10 cellular contexts compared by ENCODE assay signal in the genomic region with DNA sequence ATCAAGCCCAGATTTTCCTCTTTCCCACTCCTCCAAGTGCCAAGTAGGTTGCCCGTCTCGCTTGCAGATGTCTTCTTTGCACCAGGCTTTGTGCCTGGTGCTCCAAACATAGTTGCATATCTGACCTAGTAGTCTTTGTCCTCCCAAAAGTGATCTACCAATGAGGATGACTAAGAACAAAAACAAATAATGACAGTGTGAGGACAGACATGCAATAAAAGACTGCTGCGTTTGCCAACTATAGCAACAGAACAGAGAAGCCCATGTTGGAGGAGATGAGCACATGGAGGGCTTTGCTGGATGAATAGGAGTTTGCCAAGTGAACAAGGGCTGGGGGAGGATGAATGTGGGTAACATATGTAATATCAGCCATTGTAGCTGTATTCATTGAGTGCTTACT.
DNase-seq lines count a peak whose midpoint lies in the region; ATAC-seq and TF ChIP-seq lines count a peak whose summit lies in the region.
"Had no signal": no experiment of that assay in that cellular context is flagged by ENCODE, and none has a peak within 500 bp of the region (broad histone marks: within the 10 kb centered on the region; RNA-seq: fewer than 3 reads in every experiment).

No MANE protein-coding gene starts in this region.

- no peaks in the 10 kb centered on the region for H3K9me3 Mint-ChIP-seq in memory B cell
- H3K9me3 Mint-ChIP-seq: activated T-helper 2 cell treated with anti-CD3 and anti-CD28 coated beads, Interferon-gamma antibody, Interleukin-2, Interleukin-4, amounts not matched to agents 10 μg/mL and 5 μg/mL and 100 μg/mL, durations not matched to agents 14 hours and 24 hours and 36 hours; type B pancreatic cell had no signal

- no peaks in the 10 kb centered on the region for H3K27me3 Mint-ChIP-seq in memory B cell

- peak overlapping the region; percentile 62 for H3K27ac Mint-ChIP-seq in memory B cell
- H3K27ac Mint-ChIP-seq: activated T-helper 2 cell treated with anti-CD3 and anti-CD28 coated beads, Interferon-gamma antibody, Interleukin-2, Interleukin-4, amounts not matched to agents 10 μg/mL and 5 μg/mL and 100 μg/mL, durations not matched to agents 14 hours and 24 hours and 36 hours; type B pancreatic cell had no signal

- H3K4me1 Mint-ChIP-seq in memory B cell: peaks cover 64% of the 10 kb centered on the region

- no peaks in the 10 kb centered on the region for H3K36me3 Mint-ChIP-seq in memory B cell
- H3K36me3 Mint-ChIP-seq: type B pancreatic cell had no signal

- ATAC-seq in memory B cell (ENCODE audit: low read depth) (no peak), GM18909 (IDR thresholded peaks at IDR 0.05; ENCODE audit: poor library complexity, unreplicated experiment) (no peak)

- no peak overlapping the region for H3K4me3 Mint-ChIP-seq in memory B cell
- H3K4me3 Mint-ChIP-seq: type B pancreatic cell had no signal

- DNase-seq in NCI-H345 (lab: John Stamatoyannopoulos, UW) (peak; percentile 32), NCI-H345 treated with DMSO at 0.1 percent for 48 hours (lab: John Stamatoyannopoulos, UW; ENCODE audit: unreplicated experiment) (no peak), GM10266 (ENCODE audit: extremely low spot score) (peak; percentile 60), RKO (ENCODE audit: low spot score) (peak; percentile 21), memory B cell (ENCODE audit: low spot score in 2 of 2) (no peak), SIG-M5 (lab: John Stamatoyannopoulos, UW) (no peak), OCI-M1 (lab: John Stamatoyannopoulos, UW) (no peak)

- TF ChIP-seq CTCF in GM10266 (IDR thresholded peaks at IDR 0.05; ENCODE audit: control insufficient read depth, insufficient read depth, low read depth, missing control alignments): no peak

Comparison
In these comparisons a context has a peak if more than half of its experiments do, and no peak if none do; other contexts are left out.
1. DNase-seq: peak in NCI-H345 (single experiment), GM10266 (single experiment) and RKO (single experiment); none in NCI-H345 treated with DMSO at 0.1 percent for 48 hours (single experiment), memory B cell (0 of 2), SIG-M5 (single experiment) and OCI-M1 (single experiment).